ENCODE assay signal across 34 cellular contexts in the genomic region with DNA sequence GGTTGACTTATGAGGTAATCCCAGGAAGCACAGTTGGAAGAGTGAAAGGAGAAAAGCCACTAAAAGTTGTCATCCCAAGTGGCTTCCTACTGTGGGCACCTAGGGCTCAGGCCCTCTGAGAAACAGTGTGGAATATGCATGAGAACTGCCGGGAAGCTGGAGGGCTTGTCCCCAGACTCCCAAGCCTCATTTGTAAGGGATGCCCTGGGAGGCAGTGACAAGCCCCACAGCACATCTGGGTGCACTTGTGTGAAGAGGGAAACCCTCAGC.
"Had no signal": no experiment of that assay in that cellular context is flagged by ENCODE, and none has a peak within 500 bp of the region (broad histone marks: within the 10 kb centered on the region; RNA-seq: fewer than 3 reads in every experiment).

No MANE protein-coding gene starts in this region.

- DNase-seq: activated effector memory CD4-positive, alpha-beta T cell treated with Interleukin-2 at 50 U/mL for 16 hours; activated gamma-delta T cell; activated gamma-delta T cell treated with Interleukin-2 at 50 U/mL for 16 hours; activated naive CD4-positive, alpha-beta T cell; activated naive CD4-positive, alpha-beta T cell treated with anti-CD3 and anti-CD28 coated beads, Interleukin-2, amount 10 ng/mL, durations not matched to agents 7 days and 5 days; activated naive CD8-positive, alpha-beta T cell treated with anti-CD3 and anti-CD28 coated beads, Interleukin-2, amount 10 ng/mL, durations not matched to agents 7 days and 5 days; activated T-cell treated with anti-CD3 and anti-CD28 coated beads, Interleukin-2, amount 50 U/mL, for 4 hours; amniotic stem cell; anterior cingulate cortex; aorta; caudate nucleus; central memory CD4-positive, alpha-beta T cell; cerebellar nuclear complex had no signal

- ATAC-seq: body of pancreas had no signal

- H3K4me3 Mint-ChIP-seq: activated naive CD4-positive, alpha-beta T cell treated with anti-CD3 and anti-CD28 coated beads for 36 hours; activated naive CD4-positive, alpha-beta T cell treated with anti-CD3 and anti-CD28 coated beads, Interleukin-2, amount 10 ng/mL, durations not matched to agents 7 days and 5 days; activated naive CD4-positive, alpha-beta T cell treated with anti-CD3 and anti-CD28 coated beads, Interleukin-2, amount 50 U/mL, for 24 hours; activated naive CD8-positive, alpha-beta T cell; activated naive CD8-positive, alpha-beta T cell treated with anti-CD3 and anti-CD28 coated beads, Interleukin-2, amount 10 ng/mL, durations not matched to agents 7 days and 5 days; activated naive CD8-positive, alpha-beta T cell treated with anti-CD3 and anti-CD28 coated beads, Interleukin-2, amount 50 U/mL, for 24 hours; activated T-cell treated with anti-CD3 and anti-CD28 coated beads, Interleukin-2, amount 50 U/mL, for 4 hours; activated T-helper 17 cell treated with anti-CD3 and anti-CD28 coated beads, Interleukin-2, amount 50 U/mL, for 72 hours; brain; central memory CD8-positive, alpha-beta T cell had no signal

- H3K27me3 ChIP-seq: ascending aorta, brain microvascular endothelial cell, cardiac muscle cell had no signal

- H3K27ac Mint-ChIP-seq: activated naive CD4-positive, alpha-beta T cell treated with anti-CD3 and anti-CD28 coated beads for 36 hours; activated naive CD4-positive, alpha-beta T cell treated with anti-CD3 and anti-CD28 coated beads, Interleukin-2, amount 10 ng/mL, durations not matched to agents 7 days and 5 days; activated naive CD8-positive, alpha-beta T cell treated with anti-CD3 and anti-CD28 coated beads, Interleukin-2, amount 50 U/mL, for 24 hours; activated T-cell treated with anti-CD3 and anti-CD28 coated beads, Interleukin-2, amount 50 U/mL, for 72 hours; activated T-helper 17 cell treated with anti-CD3 and anti-CD28 coated beads, Interleukin-2, amount 50 U/mL, for 72 hours; activated T-helper 2 cell treated with anti-CD3 and anti-CD28 coated beads, Interferon-gamma antibody, Interleukin-2, Interleukin-4, amounts not matched to agents 10 μg/mL and 5 μg/mL and 100 μg/mL, durations not matched to agents 14 hours and 24 hours and 36 hours; brain had no signal

- H3K4me1 ChIP-seq: ascending aorta, body of pancreas, breast epithelium had no signal

- H3K27ac ChIP-seq: adrenal gland, ascending aorta, body of pancreas, brain microvascular endothelial cell, breast epithelium, cardiac muscle cell had no signal

- H3K36me3 Mint-ChIP-seq: activated naive CD4-positive, alpha-beta T cell treated with anti-CD3 and anti-CD28 coated beads, Interleukin-2, amount 10 ng/mL, durations not matched to agents 7 days and 5 days; activated naive CD4-positive, alpha-beta T cell treated with anti-CD3 and anti-CD28 coated beads, Interleukin-2, amount 50 U/mL, for 24 hours; activated naive CD4-positive, alpha-beta T cell treated with anti-CD3 and anti-CD28 coated beads, Interleukin-2, amount 50 U/mL, for 72 hours; activated naive CD8-positive, alpha-beta T cell; activated naive CD8-positive, alpha-beta T cell treated with anti-CD3 and anti-CD28 coated beads for 36 hours; activated naive CD8-positive, alpha-beta T cell treated with anti-CD3 and anti-CD28 coated beads, Interleukin-2, amount 10 ng/mL, durations not matched to agents 7 days and 5 days; brain had no signal

- H3K9me3 ChIP-seq: adrenal gland, ascending aorta, breast epithelium had no signal

- H3K36me3 ChIP-seq: adrenal gland, ascending aorta, brain microvascular endothelial cell, breast epithelium, cardiac muscle cell had no signal

- H3K27me3 Mint-ChIP-seq: activated naive CD4-positive, alpha-beta T cell treated with anti-CD3 and anti-CD28 coated beads, Interleukin-2, amount 50 U/mL, for 24 hours had no signal

- H3K9me3 Mint-ChIP-seq: activated naive CD4-positive, alpha-beta T cell treated with anti-CD3 and anti-CD28 coated beads for 36 hours; activated naive CD4-positive, alpha-beta T cell treated with anti-CD3 and anti-CD28 coated beads, Interleukin-2, amount 10 ng/mL, durations not matched to agents 7 days and 5 days; activated naive CD4-positive, alpha-beta T cell treated with anti-CD3 and anti-CD28 coated beads, Interleukin-2, amount 50 U/mL, for 24 hours; activated naive CD8-positive, alpha-beta T cell treated with anti-CD3 and anti-CD28 coated beads, Interleukin-2, amount 10 ng/mL, durations not matched to agents 7 days and 5 days; activated T-helper 1 cell treated with anti-CD3 and anti-CD28 coated beads, Interleukin-12 subunit alpha, Interleukin-12 subunit beta, Interleukin-2, Interleukin-4 antibody, amounts not matched to agents 30 ng/mL and 10 ng/mL and 1 ng/mL, durations not matched to agents 14 hours and 24 hours and 36 hours; activated T-helper 17 cell treated with anti-CD3 and anti-CD28 coated beads, Interleukin-2, amount 50 U/mL, for 72 hours; activated T-helper 2 cell treated with anti-CD3 and anti-CD28 coated beads, Interferon-gamma antibody, Interleukin-2, Interleukin-4, amounts not matched to agents 10 μg/mL and 5 μg/mL and 100 μg/mL, durations not matched to agents 14 hours and 24 hours and 36 hours; brain; central memory CD8-positive, alpha-beta T cell had no signal

- H3K4me1 Mint-ChIP-seq: activated T-helper 17 cell treated with anti-CD3 and anti-CD28 coated beads, Interleukin-2, amount 50 U/mL, for 72 hours had no signal

- H3K4me3 ChIP-seq: adrenal gland, ascending aorta, body of pancreas, breast epithelium, cardiac muscle cell had no signal

- FAIRE-seq: astrocyte, bronchial epithelial cell, colon had no signal
